Comparison of ENCODE assay signal across 18 cellular contexts in the genomic region with DNA sequence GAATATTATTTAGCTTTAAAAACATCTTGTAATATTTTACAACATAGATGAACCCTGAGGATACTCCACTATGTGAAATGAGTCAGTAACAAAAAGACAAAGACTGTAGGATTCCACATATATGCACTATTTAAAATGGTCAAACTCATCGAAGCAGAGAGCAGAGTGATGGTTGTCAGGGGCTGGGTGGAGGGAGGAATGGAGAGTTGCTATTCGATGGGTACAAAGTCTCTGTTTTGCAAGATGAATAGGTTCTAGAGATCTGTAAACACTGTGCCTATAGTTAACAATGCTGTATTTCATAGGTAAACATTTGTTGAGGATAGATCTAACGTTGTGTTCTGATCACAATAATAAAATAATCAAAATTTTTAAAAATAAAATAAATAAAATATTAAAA.
DNase-seq lines count a peak whose midpoint lies in the region; TF ChIP-seq lines count a peak whose summit lies in the region.
"Had no signal": no experiment of that assay in that cellular context is flagged by ENCODE, and none has a peak within 500 bp of the region (broad histone marks: within the 10 kb centered on the region; RNA-seq: fewer than 3 reads in every experiment).

No MANE protein-coding gene starts in this region.

- H3K9me3 ChIP-seq in BE2C: no peaks in the 10 kb centered on the region
- H3K9me3 ChIP-seq: Caco-2, HAP-1 had no signal

- H3K4me1 Mint-ChIP-seq in CD14-positive monocyte: no peaks in the 10 kb centered on the region
- H3K4me1 Mint-ChIP-seq: B cell; CD4-positive, alpha-beta memory T cell had no signal

- peaks cover 2 to 10% (median 7%) of the 10 kb centered on the region in 7 donors for H3K9me3 Mint-ChIP-seq in CD14-positive monocyte

- no peak overlapping the region for H3K4me3 ChIP-seq in BE2C (ENCODE audit: low read depth, low read length)
- H3K4me3 ChIP-seq: BLaER1 treated with 17β-estradiol and CSF1 and Interleukin-3, amounts not matched to agents 10 nM and 100 nM; HAP-1 had no signal

- H3K4me1 ChIP-seq in BE2C: no peaks in the 10 kb centered on the region
- H3K4me1 ChIP-seq: BLaER1 treated with 17β-estradiol and CSF1 and Interleukin-3, amounts not matched to agents 10 nM and 100 nM; Caco-2 had no signal

- TF ChIP-seq CTCF in CD14-positive monocyte (IDR thresholded peaks at IDR 0.05) (no peak), BE2C (IDR thresholded peaks at IDR 0.05; ENCODE audit: low read depth, low read length) (no peak)

- H3K27ac Mint-ChIP-seq in CD14-positive monocyte: no peak overlapping the region
- H3K27ac Mint-ChIP-seq: B cell; CD4-positive, alpha-beta memory T cell; HFFc6 had no signal

- DNase-seq in NCI-H510A treated with DMSO at 0.1 percent for 48 hours (lab: John Stamatoyannopoulos, UW): peak; percentile 42
- no peak for DNase-seq in NCI-H510A (lab: John Stamatoyannopoulos, UW)
- DNase-seq in COLO668 (lab: John Stamatoyannopoulos, UW; ENCODE audit: unreplicated experiment): peak; percentile 40
- DNase-seq in HuH-7 (ENCODE audit: low spot score): peak; percentile 17
- DNase-seq in NCI-H69 (lab: John Stamatoyannopoulos, UW): peak; percentile 35
- DNase-seq in pons (ENCODE audit: low spot score): no peak
- no peak for DNase-seq in CD14-positive monocyte (ENCODE audit: low spot score)
- no peak for DNase-seq in BE2C
- DNase-seq: CD4-positive, alpha-beta memory T cell; DMS153; DMS79 treated with DMSO at 0.1 percent for 48 hours; GF-D8; GOT3; HFFc6 had no signal

- H3K36me3 Mint-ChIP-seq in CD14-positive monocyte: no peaks in the 10 kb centered on the region
- H3K36me3 Mint-ChIP-seq: CD4-positive, alpha-beta memory T cell had no signal

- intact Hi-C loops in CD14-positive monocyte (cut with micrococcal nuclease): no loop called here

- no peaks in the 10 kb centered on the region for H3K27me3 ChIP-seq in BE2C
- H3K27me3 ChIP-seq: BLaER1 treated with 17β-estradiol and CSF1 and Interleukin-3, amounts not matched to agents 10 nM and 100 nM had no signal

- no peaks in the 10 kb centered on the region for H3K36me3 ChIP-seq in BE2C
- H3K36me3 ChIP-seq: BLaER1 treated with 17β-estradiol and CSF1 and Interleukin-3, amounts not matched to agents 10 nM and 100 nM; HAP-1 had no signal

- peaks cover 0 to 3% (median 0%) of the 10 kb centered on the region in 3 donors for H3K27me3 Mint-ChIP-seq in CD14-positive monocyte (ENCODE audit: low read depth in 3 of 3)
- H3K27me3 Mint-ChIP-seq: B cell; CD4-positive, alpha-beta memory T cell had no signal

- H3K4me3 Mint-ChIP-seq in CD14-positive monocyte: no peak overlapping the region
- H3K4me3 Mint-ChIP-seq: B cell; CD4-positive, alpha-beta memory T cell; HFFc6 had no signal

Comparison
In these comparisons a context has a peak if more than half of its experiments do, and no peak if none do; other contexts are left out.
1. DNase-seq: peak in NCI-H510A treated with DMSO at 0.1 percent for 48 hours (single experiment), COLO668 (single experiment), HuH-7 (single experiment) and NCI-H69 (single experiment); none in NCI-H510A (single experiment), pons (single experiment), CD14-positive monocyte (single experiment) and BE2C (single experiment).